In the genomic region with DNA sequence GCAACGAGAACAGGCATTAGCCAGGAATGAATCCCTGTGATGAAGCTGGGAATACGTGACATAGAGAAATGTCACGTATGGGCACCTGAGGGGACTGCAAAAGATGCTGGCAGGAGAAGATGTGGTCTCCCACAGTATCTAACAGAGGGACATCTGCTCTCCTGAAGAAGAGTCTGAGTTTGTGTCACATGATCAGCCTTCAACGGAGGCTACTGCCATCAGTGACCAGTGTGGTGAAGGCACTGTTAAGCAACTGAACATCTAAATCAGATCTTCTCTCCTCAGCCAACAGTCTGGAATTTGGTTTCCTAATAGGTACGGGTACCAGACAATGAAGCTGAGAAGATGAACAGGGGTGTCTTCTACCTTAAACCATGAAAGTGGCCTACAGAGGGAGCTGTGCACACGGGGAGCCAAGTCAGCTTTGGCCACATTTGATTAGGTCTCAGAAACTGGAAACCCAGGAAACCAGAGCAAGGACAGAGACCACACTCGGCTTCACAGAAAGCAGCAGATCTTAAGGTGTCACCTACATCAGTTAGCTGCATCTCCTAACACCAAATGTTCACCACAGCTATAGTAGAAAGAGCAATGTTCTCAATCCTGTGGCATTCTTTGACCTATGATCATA, we compare ENCODE assay signal across 9 cellular contexts. TPM values are rescaled to one million over a fixed set of nuclear protein-coding genes. Genes with fewer than 3 reads are reported as not detected.
DNase-seq lines count a peak whose midpoint lies in the region; ATAC-seq, FAIRE-seq and TF ChIP-seq lines count a peak whose summit lies in the region.
"Had no signal": no experiment of that assay in that cellular context is flagged by ENCODE, and none has a peak within 500 bp of the region (broad histone marks: within the 10 kb centered on the region; RNA-seq: fewer than 3 reads in every experiment).

No MANE protein-coding gene starts in this region.

- H3K9ac ChIP-seq in GM12878 (ENCODE audit: control insufficient read depth, insufficient read depth, low read length) = no peak overlapping the region

- H3K4me1 Mint-ChIP-seq in T-helper 17 cell = peaks cover 49% of the 10 kb centered on the region

- H3K9me3 ChIP-seq in T-helper 17 cell (ENCODE audit: control insufficient read depth, low read length, poor library complexity, severe bottlenecking) (no peaks in the 10 kb centered on the region), GM12878 (replicated peaks; ENCODE audit: control insufficient read depth, insufficient read depth, low read length) (no peaks in the 10 kb centered on the region), right lobe of liver (no peaks in the 10 kb centered on the region)
- H3K9me3 ChIP-seq: BLaER1 treated with 17β-estradiol and CSF1 and Interleukin-3, amounts not matched to agents 10 nM and 100 nM had no signal

- POLR2A ChIA-PET in GM12878 (lab: Charles Lee) = interaction anchor here (0.9 kb wide), 1 partner anchor 11 kb away, joined by 3 read pairs; no protein-coding TSS in a partner anchor

- TF ChIP-seq CTCF in GM12878 (IDR thresholded peaks at IDR 0.05 in 2 of 3, conservative IDR thresholded peaks at IDR 0.05 in 1 of 3; ENCODE audit: control insufficient read depth in 2 of 3, extremely low read depth in 1 of 3, insufficient read depth in 1 of 3, low read depth in 3 of 3, low read length in 3 of 3) = peak; percentile 45 to 76 (median 55)
- peak; percentile 20 to 54 (median 46) for TF ChIP-seq CTCF in right lobe of liver (IDR thresholded peaks at IDR 0.05)

- SMC1A ChIA-PET in GM12878 (lab: Charles Lee; ENCODE audit: uncharacterized antibody, unreplicated experiment) = interaction anchor here (0.8 to 2.6 kb wide), 16 partner anchors 24 to 479 kb away, joined by 3 to 19 read pairs (median 3); no protein-coding TSS in a partner anchor

- no peak for TF ChIP-seq POLR2A in GM12878 (IDR thresholded peaks at IDR 0.05; ENCODE audit: low read depth, low read length)
- no peak for TF ChIP-seq POLR2A in right lobe of liver (IDR thresholded peaks at IDR 0.05)

- peak; percentile 79 for FAIRE-seq in GM12878 (lab: Jason Lieb, UNC)

- H3K27ac ChIP-seq in GM12878 (ENCODE audit: control insufficient read depth, insufficient read depth) = no peak overlapping the region; the same call in 1 of the 2 replicates
- no peak overlapping the region for H3K27ac ChIP-seq in right lobe of liver
- H3K27ac ChIP-seq: BLaER1 treated with 17β-estradiol and CSF1 and Interleukin-3, amounts not matched to agents 10 nM and 100 nM had no signal

- CTCF ChIA-PET in GM12878 (lab: Yijun Ruan, JAX) = interaction anchor here (0.7 to 5.6 kb wide), 36 partner anchors 10 to 479 kb away, joined by 3 to 51 read pairs (median 4); a partner anchor contains a TSS

- H3K79me2 ChIP-seq in GM12878 (ENCODE audit: control insufficient read depth, insufficient read depth, low read length) = no peaks in the 10 kb centered on the region

- peak; percentile 70 for ATAC-seq in HG02852 (IDR thresholded peaks at IDR 0.05; ENCODE audit: unreplicated experiment)
- ATAC-seq in T-helper 17 cell = peak; percentile 95
- peak; percentile 93 for ATAC-seq in GM12878
- peak; percentile 68 to 74 (median 72) for ATAC-seq in right lobe of liver

- H3K27me3 Mint-ChIP-seq in T-helper 17 cell = no peaks in the 10 kb centered on the region

- TF ChIP-seq EP300 in GM12878 (IDR thresholded peaks at IDR 0.05; ENCODE audit: borderline replicate concordance in 1 of 2, control insufficient read depth in 1 of 2, low read depth in 2 of 2, low read length in 2 of 2) = no peak

- intact Hi-C loops in GM12878 (cut with micrococcal nuclease; ENCODE audit: unreplicated experiment) (loop anchor here (1.0 to 10.0 kb wide), 3 partner anchors 112 to 480 kb away; no protein-coding TSS in a partner anchor), right lobe of liver (cut with DNase I) (no loop called here)

- H3K4me3 ChIP-seq in GM12878 (no peak overlapping the region), right lobe of liver (no peak overlapping the region)
- H3K4me3 ChIP-seq: BLaER1 treated with 17β-estradiol and CSF1 and Interleukin-3, amounts not matched to agents 10 nM and 100 nM had no signal

- H3K36me3 ChIP-seq in GM12878 (ENCODE audit: control insufficient read depth in 2 of 2, insufficient read depth in 2 of 2, low read length in 1 of 2) = peaks cover 18 to 30% of the 10 kb centered on the region in 2 experiments
- H3K36me3 ChIP-seq in right lobe of liver = peaks cover 0 to 30% (median 10%) of the 10 kb centered on the region in 4 donors

- peak; percentile 12 for DNase-seq in NCI-H2196 (lab: John Stamatoyannopoulos, UW; ENCODE audit: unreplicated experiment)
- DNase-seq in NCI-H2196 treated with DMSO at 0.1 percent for 48 hours (lab: John Stamatoyannopoulos, UW; ENCODE audit: unreplicated experiment) = no peak
- DNase-seq in T-helper 17 cell = peak in 1 of 3 donors; percentile 68
- peak; percentile 25 for DNase-seq in GM12878 (ENCODE audit: low read depth, low spot score)
- DNase-seq in right lobe of liver = no peak
- DNase-seq in stimulated activated naive CD4-positive, alpha-beta T cell (lab: John Stamatoyannopoulos, UW) = peak in 5 of 6 experiments; percentile 50 to 75 (median 64)
- no peak for DNase-seq in NCI-H1105 treated with DMSO at 0.1 percent for 48 hours (lab: John Stamatoyannopoulos, UW)

- peak; percentile 72 for TF ChIP-seq RAD21 in GM12878 (IDR thresholded peaks at IDR 0.05; ENCODE audit: insufficient read depth, low read depth, low read length)

- H3K4me1 ChIP-seq in GM12878 (ENCODE audit: control insufficient read depth, insufficient read depth, low read length) (peaks cover 3% of the 10 kb centered on the region; the same call in 1 of the 2 replicates), right lobe of liver (no peaks in the 10 kb centered on the region)

- H3K27ac Mint-ChIP-seq in T-helper 17 cell = peak overlapping the region; percentile 97

- H3K4me2 ChIP-seq in GM12878 (ENCODE audit: control insufficient read depth, insufficient read depth) = no peak overlapping the region
- H3K4me2 ChIP-seq: BLaER1 treated with 17β-estradiol and CSF1 and Interleukin-3, amounts not matched to agents 10 nM and 100 nM had no signal

- no peak overlapping the region for H2AFZ ChIP-seq in GM12878 (ENCODE audit: control insufficient read depth, low read depth, low read length)

- RAD21 ChIA-PET in GM12878 (lab: Charles Lee; ENCODE audit: unreplicated experiment) = interaction anchor here (0.6 to 2.0 kb wide), 8 partner anchors 28 to 480 kb away, joined by 3 to 20 read pairs (median 4); a partner anchor contains a TSS

- no peaks in the 10 kb centered on the region for H3K27me3 ChIP-seq in GM12878 (replicated peaks in 1 of 2; ENCODE audit: control insufficient read depth in 2 of 2, insufficient read depth in 2 of 2, low read length in 1 of 2)
- no peaks in the 10 kb centered on the region for H3K27me3 ChIP-seq in right lobe of liver
- H3K27me3 ChIP-seq: BLaER1 treated with 17β-estradiol and CSF1 and Interleukin-3, amounts not matched to agents 10 nM and 100 nM had no signal

- WGBS in GM12878 (ENCODE audit: insufficient coverage, insufficient replicate concordance, low lambda C conversion rate, missing lambda C conversion rate) = 49% methylated on average over 7 of the region's 7 CpGs
- 60% methylated on average over 5 of the region's 7 CpGs for WGBS in right lobe of liver (ENCODE audit: insufficient coverage, low coverage, low lambda C conversion rate, missing lambda C conversion rate)

- no peaks in the 10 kb centered on the region for H4K20me1 ChIP-seq in GM12878 (ENCODE audit: control insufficient read depth, insufficient read depth)

- peaks cover 23% of the 10 kb centered on the region for H3K36me3 Mint-ChIP-seq in T-helper 17 cell (ENCODE audit: low read depth)

- H3K4me3 Mint-ChIP-seq in T-helper 17 cell = peak overlapping the region; percentile 81

- BruUV-seq in GM12878 (replicated peaks; lab: Mats Ljungman, UMichigan) = no TSS peak

- in situ Hi-C loops in GM12878 (cut with MboI) = no loop called here

TF ChIP-seq in GM12878, 131 proteins besides CTCF, POLR2A, EP300 and RAD21 (continues in another document):
- TF ChIP-seq ZZZ3 (IDR thresholded peaks at IDR 0.05; ENCODE audit: control insufficient read depth, insufficient read length, low read depth) (no peak), HDGF (IDR thresholded peaks at IDR 0.05) (no peak), NFIC (IDR thresholded peaks at IDR 0.05; ENCODE audit: low read depth, low read length) (no peak), IKZF1 (conservative IDR thresholded peaks at IDR 0.05) (no peak), ZBED1 (IDR thresholded peaks at IDR 0.05; ENCODE audit: borderline replicate concordance) (no peak), SP1 (IDR thresholded peaks at IDR 0.05; ENCODE audit: low read depth, low read length) (no peak), ZNF217 (IDR thresholded peaks at IDR 0.05) (no peak), CREM (IDR thresholded peaks at IDR 0.05; ENCODE audit: low read depth) (peak; percentile 57; the same call in 1 of the 2 replicates)
- TF ChIP-seq, protein P1, sequence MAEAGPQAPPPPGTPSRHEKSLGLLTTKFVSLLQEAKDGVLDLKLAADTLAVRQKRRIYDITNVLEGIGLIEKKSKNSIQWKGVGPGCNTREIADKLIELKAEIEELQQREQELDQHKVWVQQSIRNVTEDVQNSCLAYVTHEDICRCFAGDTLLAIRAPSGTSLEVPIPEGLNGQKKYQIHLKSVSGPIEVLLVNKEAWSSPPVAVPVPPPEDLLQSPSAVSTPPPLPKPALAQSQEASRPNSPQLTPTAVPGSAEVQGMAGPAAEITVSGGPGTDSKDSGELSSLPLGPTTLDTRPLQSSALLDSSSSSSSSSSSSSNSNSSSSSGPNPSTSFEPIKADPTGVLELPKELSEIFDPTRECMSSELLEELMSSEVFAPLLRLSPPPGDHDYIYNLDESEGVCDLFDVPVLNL (IDR thresholded peaks at IDR 0.05; ENCODE audit: low read depth, low read length) = no peak

RNA-seq across cellular contexts. Expression of a gene that starts 41.8 kb away (rescaled TPM):
- total RNA-seq in T-helper 17 cell (10 to 100 TPM; 74.2 to 83.4 TPM), GM12878 (2014; rRNA removed) (54.3 and 56.3 TPM in 2 replicates), GM12878 (2014; rRNA removed; fragmentation: Illumina TruSeq; extraction: Trizol) (74.5 and 74.7 TPM in 2 replicates), GM12878 (2021) (65.2 and 67.4 TPM in 2 replicates), right lobe of liver (10 to 100 TPM; 16.9 to 24.1 (median 20.2) TPM)
- total RNA-seq in GM12878 (2013; cell fraction: nucleolus; rRNA removed) = 36.9 and 40.9 TPM in 2 replicates
- polyA plus RNA-seq in GM12878 (2011; ENCODE audit: low read depth) = 23.7 TPM
- polyA plus RNA-seq in GM12878 (2011; rRNA removed) (64.4 and 85.4 TPM in 2 replicates), GM12878 (2014; fragmentation: Illumina TruSeq; extraction: Trizol) (74.6 and 113 TPM in 2 replicates), GM12878 (2014; fragmentation: Nextera tagmentation; extraction: Ambion mirVana) (10 to 100 TPM; 16.9 to 36.5 TPM), GM12878 (2014; rRNA removed) (44.4 and 47.8 TPM in 2 replicates), GM12878 (2016; fragmentation: Nextera tagmentation; extraction: Ambion mirVana) (10 to 100 TPM; 18.9 to 47.6 TPM)
- polyA plus RNA-seq in GM12878 (2011; cell fraction: cytosol; rRNA removed) = 22.9 and 27.6 TPM in 2 replicates
- polyA plus RNA-seq in GM12878 (2011; cell fraction: nucleus; rRNA removed) = 26.8 and 33.9 TPM in 2 replicates
- 27.2 and 43.0 TPM in 2 replicates for polyA plus RNA-seq in GM12878 (2012)
- polyA minus RNA-seq in GM12878 (2011; rRNA and poly(A)+ RNA removed) = 34.6 and 42.2 TPM in 2 replicates
- polyA minus RNA-seq in GM12878 (2011; cell fraction: cytosol; rRNA and poly(A)+ RNA removed) = 16.4 and 19.0 TPM in 2 replicates
- 19.5 and 29.7 TPM in 2 replicates for polyA minus RNA-seq in GM12878 (2011; cell fraction: nucleus; rRNA and poly(A)+ RNA removed)

Comparison
In these comparisons a context has a peak if more than half of its experiments do, and no peak if none do; other contexts are left out.
1. DNase-seq: peak in NCI-H2196 (single experiment), GM12878 (single experiment) and stimulated activated naive CD4-positive, alpha-beta T cell (5 of 6); none in NCI-H2196 treated with DMSO at 0.1 percent for 48 hours (single experiment), right lobe of liver (0 of 3) and NCI-H1105 treated with DMSO at 0.1 percent for 48 hours (single experiment).
2. Peak in every context shown above with its lines, with median percentiles within 50 percentile points of each other: ATAC-seq.